ENCODE assay signal across 8 cellular contexts in genomic region chrX:123764967-123765871, GRCh38. TPM values are rescaled to one million over a fixed set of nuclear protein-coding genes. Genes with fewer than 3 reads are reported as not detected.
DNase-seq lines count a peak whose midpoint lies in the region; ATAC-seq and TF ChIP-seq lines count a peak whose summit lies in the region.

No MANE protein-coding gene starts in this region.

- no peaks in the 10 kb centered on the region for H3K9me3 Mint-ChIP-seq in activated naive CD4-positive, alpha-beta T cell treated with anti-CD3 and anti-CD28 coated beads, Interleukin-2, amount 50 U/mL, for 24 hours
- peaks cover 3% of the 10 kb centered on the region for H3K9me3 Mint-ChIP-seq in glutamatergic neuron (ENCODE audit: unreplicated experiment)

- DNase-seq in NAMALWA (ENCODE audit: low spot score): peak; percentile 66
- peak; percentile 89 for DNase-seq in SK-N-DZ (ENCODE audit: low spot score)
- peak; percentile 83 for DNase-seq in glutamatergic neuron
- peak; percentile 27 for DNase-seq in omental fat pad (ENCODE audit: low spot score)
- peak; percentile 66 to 71 for DNase-seq in tibial nerve (ENCODE audit: low spot score in 2 of 2)

- TF ChIP-seq POLR2A in tibial nerve (IDR thresholded peaks at IDR 0.05): peak in 1 of 2 donors; percentile 25

- 6 to 38% methylated on average over 26 to 38 of the region's 38 CpGs for WGBS in tibial nerve, 2 donors

- H3K27me3 ChIP-seq in tibial nerve: no peaks in the 10 kb centered on the region

- H3K4me1 ChIP-seq in tibial nerve: no peaks in the 10 kb centered on the region

- H3K4me1 Mint-ChIP-seq in activated naive CD4-positive, alpha-beta T cell treated with anti-CD3 and anti-CD28 coated beads, Interleukin-2, amount 50 U/mL, for 24 hours: peaks cover 9% of the 10 kb centered on the region
- H3K4me1 Mint-ChIP-seq in glutamatergic neuron (ENCODE audit: low read depth, unreplicated experiment): peaks cover 3% of the 10 kb centered on the region

- ATAC-seq in HG02571 (IDR thresholded peaks at IDR 0.05; ENCODE audit: unreplicated experiment): peak; percentile 88
- peak; percentile 98 for ATAC-seq in omental fat pad (ENCODE audit: low FRiP score)

- H3K9me3 ChIP-seq in tibial nerve: no peaks in the 10 kb centered on the region

- H3K27ac Mint-ChIP-seq in activated naive CD4-positive, alpha-beta T cell treated with anti-CD3 and anti-CD28 coated beads, Interleukin-2, amount 50 U/mL, for 24 hours: peak overlapping the region; percentile 41
- H3K27ac Mint-ChIP-seq in glutamatergic neuron (ENCODE audit: unreplicated experiment): peak overlapping the region; percentile 97

- no peaks in the 10 kb centered on the region for H3K36me3 Mint-ChIP-seq in activated naive CD4-positive, alpha-beta T cell treated with anti-CD3 and anti-CD28 coated beads, Interleukin-2, amount 50 U/mL, for 24 hours
- H3K36me3 Mint-ChIP-seq in glutamatergic neuron (ENCODE audit: unreplicated experiment): no peaks in the 10 kb centered on the region

- H3K4me3 ChIP-seq in GM08714 (ENCODE audit: low read length) (peak overlapping the region; percentile 55), tibial nerve (peak overlapping the region in 3 of 4 donors; percentile 16 to 44 (median 34))

- TF ChIP-seq CTCF in glutamatergic neuron (IDR thresholded peaks at IDR 0.05; ENCODE audit: partially characterized antibody, unreplicated experiment) (no peak), omental fat pad (IDR thresholded peaks at IDR 0.05) (no peak), tibial nerve (IDR thresholded peaks at IDR 0.05) (no peak)

- TF ChIP-seq EP300 in tibial nerve (IDR thresholded peaks at IDR 0.05): no peak

- peak overlapping the region; percentile 33 to 79 (median 64) for H3K27ac ChIP-seq in tibial nerve

- H3K4me3 Mint-ChIP-seq in activated naive CD4-positive, alpha-beta T cell treated with anti-CD3 and anti-CD28 coated beads, Interleukin-2, amount 50 U/mL, for 24 hours: peak overlapping the region; percentile 82
- H3K4me3 Mint-ChIP-seq in glutamatergic neuron (ENCODE audit: unreplicated experiment): peak overlapping the region; percentile 87

- H3K27me3 Mint-ChIP-seq in activated naive CD4-positive, alpha-beta T cell treated with anti-CD3 and anti-CD28 coated beads, Interleukin-2, amount 50 U/mL, for 24 hours: no peaks in the 10 kb centered on the region
- peaks cover 1% of the 10 kb centered on the region for H3K27me3 Mint-ChIP-seq in glutamatergic neuron (ENCODE audit: unreplicated experiment)

- H3K36me3 ChIP-seq in tibial nerve: no peaks in the 10 kb centered on the region

RNA-seq across cellular contexts. Expression of gene THOC2, which starts 32.4 kb away (rescaled TPM):
- 52.3 and 67.3 TPM in 2 replicates for polyA plus RNA-seq in SK-N-DZ (2014; cell fraction: cytosol; rRNA removed)
- polyA plus RNA-seq in SK-N-DZ (2014; cell fraction: nucleus; rRNA removed): 230 and 288 TPM in 2 replicates
- total RNA-seq in glutamatergic neuron (ENCODE audit: unreplicated experiment) (69.5 TPM), omental fat pad (100 to 1,000 TPM in 1 of 4 donors, 10 to 100 TPM in 3; 64.0 to 111 (median 77.7) TPM), tibial nerve (10 to 100 TPM; 74.4 to 93.3 (median 85.6) TPM)

Comparison
In these comparisons a context has a peak if more than half of its experiments do, and no peak if none do; other contexts are left out.
1. Peak in every context shown above with its lines: DNase-seq, ATAC-seq, H3K4me3 ChIP-seq and H3K27ac ChIP-seq.
2. DNase-seq: peak in every context shown above with its lines; median percentile 89 in SK-N-DZ; 83 in glutamatergic neuron; 68 in tibial nerve; 66 in NAMALWA; 27 in omental fat pad.